In the genomic region with DNA sequence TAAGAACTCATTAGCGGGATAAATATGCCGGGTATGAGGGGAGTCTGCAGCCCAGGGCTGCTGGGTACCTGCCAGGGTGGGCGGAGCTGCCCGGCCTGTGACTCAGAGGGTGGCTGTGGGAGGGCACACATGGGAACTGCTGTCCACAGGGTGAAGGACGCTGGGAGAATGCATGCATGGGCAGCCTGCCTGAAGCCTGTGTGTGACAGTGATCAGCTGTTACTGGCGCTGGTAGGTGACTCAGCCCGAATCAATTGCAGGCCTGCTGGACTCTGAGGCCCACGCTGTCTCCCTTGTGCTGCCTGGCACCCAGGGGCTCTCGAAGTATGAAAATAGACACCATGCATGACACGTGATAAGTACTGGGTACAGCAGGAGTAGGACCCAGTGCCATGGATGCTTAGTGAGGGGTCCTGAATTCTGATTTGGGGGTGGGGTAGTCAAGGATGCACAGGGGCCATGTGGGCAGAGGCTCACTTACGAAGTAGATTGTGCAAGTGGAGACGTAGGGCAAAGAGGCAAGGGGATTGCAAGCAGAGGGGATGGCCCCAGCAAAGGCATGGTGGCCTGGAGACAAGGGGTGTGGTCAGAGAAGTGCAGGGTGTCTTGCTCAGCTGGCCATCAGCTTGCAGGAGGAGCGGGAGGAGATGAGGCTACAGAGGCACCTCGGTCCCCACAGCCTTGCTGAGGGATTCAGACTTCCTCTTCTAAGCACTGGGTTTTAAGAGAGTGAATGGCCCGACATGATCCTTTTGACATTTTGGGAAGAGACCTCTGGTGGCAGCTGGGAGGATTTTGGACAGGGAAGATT, we compare ENCODE assay signal across 8 cellular contexts. TPM values are rescaled to one million over a fixed set of nuclear protein-coding genes. Genes with fewer than 3 reads are reported as not detected.
DNase-seq lines count a peak whose midpoint lies in the region; ATAC-seq and TF ChIP-seq lines count a peak whose summit lies in the region.

No MANE protein-coding gene starts in this region.

- DNase-seq in AG10803 (ENCODE audit: low read depth) = peak; percentile 98
- peak; percentile 57 for DNase-seq in MV-4-11 (lab: John Stamatoyannopoulos, UW)
- DNase-seq in WERI-Rb-1 = peak; percentile 44
- peak; percentile 52 to 94 for DNase-seq in cardiac muscle cell (ENCODE audit: low read depth in 1 of 2, low spot score in 1 of 2)
- DNase-seq in putamen (ENCODE audit: low spot score) = peak; percentile 89
- DNase-seq in immature natural killer cell = no peak

- peaks cover 1 to 5% (median 3%) of the 10 kb centered on the region in 3 donors for H3K27me3 Mint-ChIP-seq in immature natural killer cell (ENCODE audit: low read depth in 3 of 3)

- H3K27me3 ChIP-seq in WERI-Rb-1 (ENCODE audit: insufficient read depth, low read depth, severe bottlenecking) (no peaks in the 10 kb centered on the region), cardiac muscle cell (no peaks in the 10 kb centered on the region)

- H3K27ac ChIP-seq in WERI-Rb-1 (no peak overlapping the region), cardiac muscle cell (no peak overlapping the region)

- no peaks in the 10 kb centered on the region for H3K9me3 Mint-ChIP-seq in immature natural killer cell

- TF ChIP-seq CTCF in AG10803 (conservative IDR thresholded peaks at IDR 0.05; ENCODE audit: low read length) (peak; percentile 34), WERI-Rb-1 (IDR thresholded peaks at IDR 0.05; ENCODE audit: low read depth, low read length) (no peak), cardiac muscle cell (IDR thresholded peaks at IDR 0.05; ENCODE audit: low read depth, low read length) (no peak)

- H3K36me3 ChIP-seq in WERI-Rb-1 = no peaks in the 10 kb centered on the region
- H3K36me3 ChIP-seq in cardiac muscle cell = no peaks in the 10 kb centered on the region

- no peak for ATAC-seq in GM18519 (IDR thresholded peaks at IDR 0.05; ENCODE audit: low FRiP score, unreplicated experiment)
- ATAC-seq in HG02884 (IDR thresholded peaks at IDR 0.05; ENCODE audit: unreplicated experiment) = no peak

- H3K27ac Mint-ChIP-seq in immature natural killer cell = peak overlapping the region in 3 of 6 donors; percentile 6 to 55 (median 11)

- peaks cover 10% of the 10 kb centered on the region for H3K4me1 ChIP-seq in cardiac muscle cell (ENCODE audit: low read depth)

- H3K4me3 ChIP-seq in AG10803 (ENCODE audit: low read length) (no peak overlapping the region), WERI-Rb-1 (ENCODE audit: low read depth, low read length) (no peak overlapping the region), cardiac muscle cell (no peak overlapping the region)

- H3K36me3 Mint-ChIP-seq in immature natural killer cell = no peaks in the 10 kb centered on the region

- H3K4me1 Mint-ChIP-seq in immature natural killer cell = peaks cover 59 to 62% of the 10 kb centered on the region in 2 donors

- no peaks in the 10 kb centered on the region for H3K9me3 ChIP-seq in WERI-Rb-1 (ENCODE audit: severe bottlenecking)
- no peaks in the 10 kb centered on the region for H3K9me3 ChIP-seq in cardiac muscle cell (ENCODE audit: low read depth)

- H3K4me3 Mint-ChIP-seq in immature natural killer cell = no peak overlapping the region

RNA-seq across cellular contexts. Expression of a gene that starts 36.5 kb away (rescaled TPM):
- 0.11 and 0.45 TPM in 2 replicates for total RNA-seq in cardiac muscle cell
- 0.05 and 0.28 TPM in 2 replicates for polyA plus RNA-seq in cardiac muscle cell
- 1 to 10 TPM in 2 of 3 donors, under 1 TPM in 1; 0.85 to 3.6 (median 2.0) TPM for polyA plus RNA-seq in immature natural killer cell

Comparison
In these comparisons a context has a peak if more than half of its experiments do, and no peak if none do; other contexts are left out.
1. DNase-seq: peak in AG10803 (single experiment), MV-4-11 (single experiment), WERI-Rb-1 (single experiment), cardiac muscle cell (2 of 2) and putamen (single experiment); none in immature natural killer cell (0 of 3).